Comparison of ENCODE assay signal across 16 cellular contexts in the genomic region with DNA sequence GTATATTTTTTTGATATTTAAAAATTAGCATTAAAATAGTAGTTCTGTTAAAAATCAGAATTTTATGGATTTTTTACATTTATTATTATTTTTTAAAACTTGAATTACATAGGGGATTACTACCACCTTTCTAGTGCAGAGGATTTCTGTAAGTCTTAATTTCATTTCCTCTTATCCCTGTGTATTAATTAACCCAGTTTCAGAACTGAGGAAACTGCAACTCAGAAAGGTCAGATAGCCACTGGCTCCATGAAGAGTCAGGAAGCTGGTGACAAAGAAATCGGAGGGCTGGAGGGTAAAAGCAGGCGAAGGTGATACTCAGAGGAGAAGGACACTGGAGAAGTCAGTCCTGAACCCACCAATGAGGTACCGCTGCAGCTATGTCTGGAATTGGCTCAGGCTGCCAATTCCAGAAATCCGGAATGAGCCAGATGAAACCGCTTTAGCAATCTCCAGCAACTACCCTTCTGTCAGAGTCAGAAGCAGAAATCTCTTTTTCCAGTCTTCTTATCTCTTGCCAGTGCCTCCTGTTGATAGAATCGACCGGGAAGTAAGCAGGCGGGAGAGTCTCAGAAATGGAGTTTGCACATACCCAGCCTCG.
DNase-seq lines count a peak whose midpoint lies in the region; ATAC-seq and TF ChIP-seq lines count a peak whose summit lies in the region.
"Had no signal": no experiment of that assay in that cellular context is flagged by ENCODE, and none has a peak within 500 bp of the region (broad histone marks: within the 10 kb centered on the region; RNA-seq: fewer than 3 reads in every experiment).

No MANE protein-coding gene starts in this region.

- peaks cover 0 to 14% of the 10 kb centered on the region in 2 donors for H3K4me1 ChIP-seq in right atrium auricular region
- peaks cover 19% of the 10 kb centered on the region for H3K4me1 ChIP-seq in psoas muscle
- no peaks in the 10 kb centered on the region for H3K4me1 ChIP-seq in H9 (ENCODE audit: insufficient read depth, low read length)
- H3K4me1 ChIP-seq: testis had no signal

- H2AK5ac ChIP-seq in H9 (ENCODE audit: insufficient read length, low read length) = no peak overlapping the region

- H4K8ac ChIP-seq in H9 (replicated peaks; ENCODE audit: insufficient read length, low read depth, low read length) = no peak overlapping the region

- H3K18ac ChIP-seq in H9 (ENCODE audit: insufficient read length, low read depth, low read length) = no peak overlapping the region

- H2BK5ac ChIP-seq in H9 (ENCODE audit: insufficient read length, low read length) = no peak overlapping the region

- H3K4me3 ChIP-seq in right atrium auricular region (peak overlapping the region in 1 of 2 donors; percentile 27), psoas muscle (no peak overlapping the region)
- H3K4me3 ChIP-seq: testis had no signal

- no peaks in the 10 kb centered on the region for H3K23me2 ChIP-seq in H9 (ENCODE audit: insufficient read length, low read depth, low read length, poor library complexity, severe bottlenecking)

- peak in 2 of 3 experiments; percentile 37 to 75 for DNase-seq in NCI-H1417 (lab: John Stamatoyannopoulos, UW)
- no peak for DNase-seq in NCI-H1417 treated with DMSO at 0.1 percent for 48 hours (lab: John Stamatoyannopoulos, UW)
- no peak for DNase-seq in right atrium auricular region (ENCODE audit: low spot score)
- no peak for DNase-seq in psoas muscle
- DNase-seq in glutamatergic neuron = no peak
- DNase-seq in H9 = no peak
- DNase-seq: dermis blood vessel endothelial cell, NCI-H187 treated with DMSO at 0.1 percent for 48 hours, retina, T1000, testis had no signal

- no peak overlapping the region for H2BK12ac ChIP-seq in H9 (ENCODE audit: insufficient read length, low read depth, low read length)

- H3K27ac ChIP-seq in right atrium auricular region (peak overlapping the region; percentile 52 to 63), psoas muscle (peak overlapping the region; percentile 46), H9 (ENCODE audit: insufficient read length, low read depth, low read length) (no peak overlapping the region)
- H3K27ac ChIP-seq: foreskin keratinocyte, testis had no signal

- H3K14ac ChIP-seq in H9 (ENCODE audit: insufficient read depth, low read length) = no peak overlapping the region

- H3K9me3 Mint-ChIP-seq in glutamatergic neuron (ENCODE audit: unreplicated experiment) (no peaks in the 10 kb centered on the region), H9 (no peaks in the 10 kb centered on the region)

- H3K36me3 Mint-ChIP-seq in glutamatergic neuron (ENCODE audit: unreplicated experiment) = no peaks in the 10 kb centered on the region
- H3K36me3 Mint-ChIP-seq in H9 (ENCODE audit: insufficient read depth in 1 of 3, low read depth in 3 of 3) = no peaks in the 10 kb centered on the region

- no peaks in the 10 kb centered on the region for H3K4me1 Mint-ChIP-seq in glutamatergic neuron (ENCODE audit: low read depth, unreplicated experiment)
- H3K4me1 Mint-ChIP-seq in H9 = peaks cover 3 to 5% of the 10 kb centered on the region in 2 experiments; a peak in 3 of 4 replicates

- no peak overlapping the region for H4K5ac ChIP-seq in H9 (ENCODE audit: insufficient read length, low read depth, low read length)

- H3K23ac ChIP-seq in H9 (ENCODE audit: insufficient read length, low read depth, low read length) = no peak overlapping the region

- H2BK15ac ChIP-seq in H9 (ENCODE audit: low read depth, low read length) = no peak overlapping the region

- no peak overlapping the region for H2AFZ ChIP-seq in H9 (ENCODE audit: low read length)

- H3K27me3 ChIP-seq in right atrium auricular region (no peaks in the 10 kb centered on the region), psoas muscle (ENCODE audit: insufficient read depth in 3 of 3, low read length in 2 of 3) (no peaks in the 10 kb centered on the region), H9 (ENCODE audit: insufficient read depth, low read length) (no peaks in the 10 kb centered on the region)
- H3K27me3 ChIP-seq: foreskin keratinocyte, testis had no signal

- intact Hi-C loops in psoas muscle (cut with DNase I) = no loop called here

- no peaks in the 10 kb centered on the region for H3K9me3 ChIP-seq in right atrium auricular region
- no peaks in the 10 kb centered on the region for H3K9me3 ChIP-seq in psoas muscle
- H3K9me3 ChIP-seq in H9 (ENCODE audit: control insufficient read depth, low read depth, low read length) = no peaks in the 10 kb centered on the region
- H3K9me3 ChIP-seq: testis had no signal

- no peak overlapping the region for H3K9ac ChIP-seq in H9 (ENCODE audit: extremely low read depth, insufficient read length, low read length)

- H4K20me1 ChIP-seq in H9 (ENCODE audit: control insufficient read depth, insufficient read depth, insufficient read length) = no peaks in the 10 kb centered on the region

- no peak overlapping the region for H3K4me2 ChIP-seq in H9 (ENCODE audit: insufficient read depth, insufficient read length, low read length)

- H3K27ac Mint-ChIP-seq in glutamatergic neuron (ENCODE audit: unreplicated experiment) (no peak overlapping the region), H9 (no peak overlapping the region; a peak in 1 of 7 replicates)
- H3K27ac Mint-ChIP-seq: activated naive CD4-positive, alpha-beta T cell treated with anti-CD3 and anti-CD28 coated beads, Interleukin-2, amount 50 U/mL, for 24 hours had no signal

- no peak overlapping the region for H3K4me3 Mint-ChIP-seq in glutamatergic neuron (ENCODE audit: unreplicated experiment)
- H3K4me3 Mint-ChIP-seq in H9 = no peak overlapping the region
- H3K4me3 Mint-ChIP-seq: activated naive CD4-positive, alpha-beta T cell treated with anti-CD3 and anti-CD28 coated beads, Interleukin-2, amount 50 U/mL, for 24 hours had no signal

- H2BK120ac ChIP-seq in H9 (ENCODE audit: low read depth, low read length, poor library complexity, severe bottlenecking) = no peak overlapping the region

- H3K4ac ChIP-seq in H9 (ENCODE audit: low read depth, low read length) = no peak overlapping the region

- no peak overlapping the region for H2BK20ac ChIP-seq in H9 (ENCODE audit: low read depth, low read length, poor library complexity, severe bottlenecking)

- no peak overlapping the region for H4K91ac ChIP-seq in H9 (ENCODE audit: insufficient read length, low read depth, low read length)

- H3K56ac ChIP-seq in H9 (ENCODE audit: insufficient read length, low read depth, low read length) = no peak overlapping the region

- no peaks in the 10 kb centered on the region for H3K79me2 ChIP-seq in H9 (ENCODE audit: insufficient read depth, low read length)

- H3K36me3 ChIP-seq in right atrium auricular region (no peaks in the 10 kb centered on the region), psoas muscle (ENCODE audit: insufficient read depth in 1 of 2, low read depth in 1 of 2) (no peaks in the 10 kb centered on the region)

- H3K27me3 Mint-ChIP-seq in glutamatergic neuron (ENCODE audit: unreplicated experiment) (no peaks in the 10 kb centered on the region), H9 (ENCODE audit: low read depth) (no peaks in the 10 kb centered on the region)
- H3K27me3 Mint-ChIP-seq: activated naive CD4-positive, alpha-beta T cell treated with anti-CD3 and anti-CD28 coated beads, Interleukin-2, amount 50 U/mL, for 24 hours had no signal

- H3K79me1 ChIP-seq in H9 (ENCODE audit: insufficient read depth, low read depth, low read length, poor library complexity, severe bottlenecking) = no peaks in the 10 kb centered on the region

- 14 to 25% (median 20%) methylated on average over 9 of the region's 9 CpGs for WGBS in psoas muscle, 3 donors
- WGBS in H9 (ENCODE audit: extremely low coverage, insufficient read length, low lambda C conversion rate) = no CpG with 5 or more reads among the region's 9 CpGs

- ATAC-seq in SK-N-SH treated with all-trans-retinoic acid at 6 μM for 48 hours = no peak
- ATAC-seq in psoas muscle = peak; percentile 33 to 74 (median 66)
- ATAC-seq in GM18511 (IDR thresholded peaks at IDR 0.05; ENCODE audit: unreplicated experiment) = no peak
- ATAC-seq: Panc1 had no signal

- TF ChIP-seq CTCF in right atrium auricular region (IDR thresholded peaks at IDR 0.05) (no peak), psoas muscle (IDR thresholded peaks at IDR 0.05) (no peak), glutamatergic neuron (IDR thresholded peaks at IDR 0.05; ENCODE audit: partially characterized antibody, unreplicated experiment) (no peak), H9 (conservative IDR thresholded peaks at IDR 0.05) (no peak)

- no peak overlapping the region for H3T11ph ChIP-seq in H9 (ENCODE audit: low read length)

TF ChIP-seq in SK-N-SH treated with all-trans-retinoic acid at 6 μM for 48 hours, 23 proteins besides CTCF, POLR2A, EP300 and RAD21:
- 0 out of 2 replicates have a peak, but pooled peaks have one; percentile 7 for TF ChIP-seq ISL1 (CRISPR knock-in tag; IDR thresholded peaks at IDR 0.05)
- TF ChIP-seq OSR1 (CRISPR knock-in tag; IDR thresholded peaks at IDR 0.05) = no peak
TF ChIP-seq in SK-N-SH treated with all-trans-retinoic acid at 6 μM for 48 hours: peak in this region for 1.

Comparison
In these comparisons a context has a peak if more than half of its experiments do, and no peak if none do; other contexts are left out.
1. DNase-seq: peak in NCI-H1417 (2 of 3); none in NCI-H1417 treated with DMSO at 0.1 percent for 48 hours (single experiment), right atrium auricular region (single experiment), psoas muscle (0 of 2), glutamatergic neuron (single experiment) and H9 (single experiment).
2. ATAC-seq: peak in psoas muscle (4 of 4); none in SK-N-SH treated with all-trans-retinoic acid at 6 μM for 48 hours (single experiment) and GM18511 (single experiment).